In genomic region chr3:129702934-129703712, GRCh38 we compare ENCODE assay signal across 22 cellular contexts.
DNase-seq lines count a peak whose midpoint lies in the region; ATAC-seq and FAIRE-seq lines count a peak whose summit lies in the region.
"Had no signal": no experiment of that assay in that cellular context is flagged by ENCODE, and none has a peak within 500 bp of the region (broad histone marks: within the 10 kb centered on the region; RNA-seq: fewer than 3 reads in every experiment).

No MANE protein-coding gene starts in this region.

- no peak for FAIRE-seq in HTR-8/SVneo (lab: Jason Lieb, UNC)
- FAIRE-seq: colon, small intestine had no signal

- H3K4me1 Mint-ChIP-seq in central memory CD8-positive, alpha-beta T cell: peaks cover 4% of the 10 kb centered on the region
- peaks cover 14% of the 10 kb centered on the region for H3K4me1 Mint-ChIP-seq in stimulated activated naive CD8-positive, alpha-beta T cell treated with anti-CD3 and anti-CD28 coated beads, Interleukin-15, amount 100 ng/mL, for 72 hours

- no peak overlapping the region for H3K9ac ChIP-seq in BLaER1

- H3K36me3 Mint-ChIP-seq in central memory CD8-positive, alpha-beta T cell (ENCODE audit: insufficient read depth): no peaks in the 10 kb centered on the region
- H3K36me3 Mint-ChIP-seq: natural killer cell treated with Interleukin-12 subunit alpha and Interleukin-12 subunit beta and Interleukin-15 and Interleukin-18, amount 100 ng/mL, for 72 hours had no signal

- peak overlapping the region; percentile 11; the same call in 1 of the 2 replicates for H3K4me2 ChIP-seq in BLaER1

- H3K36me3 ChIP-seq in BLaER1: no peaks in the 10 kb centered on the region; the same call in 1 of the 2 replicates

- H3K4me1 ChIP-seq in BLaER1: peaks cover 8% of the 10 kb centered on the region; the same call in 1 of the 2 replicates

- H4K20me1 ChIP-seq in BLaER1: peaks cover 6% of the 10 kb centered on the region; the same call in 1 of the 2 replicates

- peaks cover 2% of the 10 kb centered on the region for H3K9me3 ChIP-seq in BLaER1

- H3K27me3 ChIP-seq in BLaER1: no peaks in the 10 kb centered on the region

- H3K4me3 ChIP-seq in BLaER1: no peak overlapping the region

- peak overlapping the region; percentile 9 for H3K27ac Mint-ChIP-seq in central memory CD8-positive, alpha-beta T cell (ENCODE audit: low read depth)
- H3K27ac Mint-ChIP-seq in stimulated activated naive CD8-positive, alpha-beta T cell treated with anti-CD3 and anti-CD28 coated beads, Interleukin-15, amount 100 ng/mL, for 72 hours: no peak overlapping the region
- H3K27ac Mint-ChIP-seq: activated CD8-positive, alpha-beta T cell treated with anti-CD3 and anti-CD28 coated beads for 36 hours; activated T-cell treated with anti-CD3 and anti-CD28 coated beads, Interleukin-2, amount 50 U/mL, for 24 hours; endodermal cell; natural killer cell treated with Interleukin-12 subunit alpha and Interleukin-12 subunit beta and Interleukin-15 and Interleukin-18, amount 100 ng/mL, for 72 hours had no signal

- H3K27ac ChIP-seq in BLaER1: no peak overlapping the region
- H3K27ac ChIP-seq: C4-2B had no signal

- H3K27me3 Mint-ChIP-seq in central memory CD8-positive, alpha-beta T cell: no peaks in the 10 kb centered on the region
- no peaks in the 10 kb centered on the region for H3K27me3 Mint-ChIP-seq in stimulated activated naive CD8-positive, alpha-beta T cell treated with anti-CD3 and anti-CD28 coated beads, Interleukin-15, amount 100 ng/mL, for 72 hours
- H3K27me3 Mint-ChIP-seq: activated CD8-positive, alpha-beta T cell treated with anti-CD3 and anti-CD28 coated beads for 36 hours; activated T-cell treated with anti-CD3 and anti-CD28 coated beads, Interleukin-2, amount 50 U/mL, for 24 hours; natural killer cell treated with Interleukin-12 subunit alpha and Interleukin-12 subunit beta and Interleukin-15 and Interleukin-18, amount 100 ng/mL, for 72 hours; progenitor cell of endocrine pancreas had no signal

- H3K9me3 Mint-ChIP-seq in central memory CD8-positive, alpha-beta T cell: no peaks in the 10 kb centered on the region
- peaks cover 1% of the 10 kb centered on the region in 2 donors for H3K9me3 Mint-ChIP-seq in stimulated activated naive CD8-positive, alpha-beta T cell treated with anti-CD3 and anti-CD28 coated beads, Interleukin-15, amount 100 ng/mL, for 72 hours
- H3K9me3 Mint-ChIP-seq: activated T-cell treated with anti-CD3 and anti-CD28 coated beads, Interleukin-2, amount 50 U/mL, for 24 hours; natural killer cell treated with Interleukin-12 subunit alpha and Interleukin-12 subunit beta and Interleukin-15 and Interleukin-18, amount 100 ng/mL, for 72 hours had no signal

- DNase-seq in HTR-8/SVneo (ENCODE audit: insufficient read length, low spot score): peak; percentile 10
- DNase-seq in central memory CD8-positive, alpha-beta T cell (ENCODE audit: low spot score in 2 of 2): no peak
- DNase-seq in myocyte (ENCODE audit: low read depth): peak; percentile 37
- no peak for DNase-seq in stimulated activated CD4-positive, alpha-beta T cell treated with anti-CD3 and anti-CD28 coated beads, Interleukin-2, amount 100 ng/mL, for 24 hours
- no peak for DNase-seq in NCI-H1048 (lab: John Stamatoyannopoulos, UW)
- no peak for DNase-seq in stimulated activated naive CD8-positive, alpha-beta T cell treated with anti-CD3 and anti-CD28 coated beads, Interleukin-15, amount 100 ng/mL, for 72 hours
- DNase-seq: ACHN; activated CD8-positive, alpha-beta T cell treated with anti-CD3 and anti-CD28 coated beads for 36 hours; activated naive CD4-positive, alpha-beta T cell treated with anti-CD3 and anti-CD28 coated beads, Interleukin-2, amount 50 U/mL, for 16 hours; activated T-cell treated with anti-CD3 and anti-CD28 coated beads, Interleukin-2, amount 50 U/mL, for 24 hours; endodermal cell; NCI-H1092 treated with DMSO at 0.1 percent for 48 hours; NCI-H524; small intestine; stimulated activated CD4-positive, alpha-beta T cell treated with anti-CD3 and anti-CD28 coated beads, Interleukin-4, amount 100 ng/mL, for 24 hours had no signal

- no peak for ATAC-seq in central memory CD8-positive, alpha-beta T cell (replicated peaks; ENCODE audit: extremely low read depth, poor library complexity, severe bottlenecking)
- no peak for ATAC-seq in HG03442 (IDR thresholded peaks at IDR 0.05; ENCODE audit: unreplicated experiment)
- ATAC-seq in stimulated activated naive CD8-positive, alpha-beta T cell treated with anti-CD3 and anti-CD28 coated beads, Interleukin-15, amount 100 ng/mL, for 72 hours: no peak
- ATAC-seq: activated CD8-positive, alpha-beta T cell treated with anti-CD3 and anti-CD28 coated beads for 36 hours; natural killer cell treated with Interleukin-12 subunit alpha and Interleukin-12 subunit beta and Interleukin-15 and Interleukin-18, amount 100 ng/mL, for 72 hours; WTC11 had no signal

- H3K4me3 Mint-ChIP-seq in central memory CD8-positive, alpha-beta T cell: no peak overlapping the region
- no peak overlapping the region for H3K4me3 Mint-ChIP-seq in stimulated activated naive CD8-positive, alpha-beta T cell treated with anti-CD3 and anti-CD28 coated beads, Interleukin-15, amount 100 ng/mL, for 72 hours
- H3K4me3 Mint-ChIP-seq: activated CD8-positive, alpha-beta T cell treated with anti-CD3 and anti-CD28 coated beads for 36 hours; activated T-cell treated with anti-CD3 and anti-CD28 coated beads, Interleukin-2, amount 50 U/mL, for 24 hours; endodermal cell; natural killer cell treated with Interleukin-12 subunit alpha and Interleukin-12 subunit beta and Interleukin-15 and Interleukin-18, amount 100 ng/mL, for 72 hours; WTC11 had no signal

Comparison
In these comparisons a context has a peak if more than half of its experiments do, and no peak if none do; other contexts are left out.
1. DNase-seq: peak in HTR-8/SVneo (single experiment) and myocyte (single experiment); none in central memory CD8-positive, alpha-beta T cell (0 of 2), stimulated activated CD4-positive, alpha-beta T cell treated with anti-CD3 and anti-CD28 coated beads, Interleukin-2, amount 100 ng/mL, for 24 hours (0 of 2), NCI-H1048 (single experiment) and stimulated activated naive CD8-positive, alpha-beta T cell treated with anti-CD3 and anti-CD28 coated beads, Interleukin-15, amount 100 ng/mL, for 72 hours (0 of 2).